16 cellular contexts compared by ENCODE assay signal in the genomic region with DNA sequence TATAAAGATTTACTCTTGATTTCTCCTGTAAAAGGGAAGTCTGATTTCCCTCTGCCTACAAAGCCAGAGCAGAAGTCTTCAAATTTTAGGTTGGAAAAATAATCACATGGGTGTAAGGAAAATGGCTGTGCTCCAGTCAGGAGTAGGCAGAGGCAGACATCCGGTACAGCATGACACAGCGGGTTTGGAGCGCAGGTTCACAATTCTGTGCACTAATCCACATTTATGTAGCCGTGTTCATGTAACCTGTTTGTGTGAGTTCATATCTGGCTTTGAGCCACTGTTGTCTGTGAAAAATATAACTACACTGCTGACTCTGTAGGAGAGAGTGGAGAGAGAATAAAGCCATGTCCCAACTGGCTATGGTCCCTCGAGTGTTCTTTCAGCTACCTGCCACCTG.
DNase-seq lines count a peak whose midpoint lies in the region; ATAC-seq and TF ChIP-seq lines count a peak whose summit lies in the region.
"Had no signal": no experiment of that assay in that cellular context is flagged by ENCODE, and none has a peak within 500 bp of the region (broad histone marks: within the 10 kb centered on the region; RNA-seq: fewer than 3 reads in every experiment).

No MANE protein-coding gene starts in this region.

- H3K36me3 Mint-ChIP-seq in activated CD4-positive, alpha-beta T cell treated with anti-CD3 and anti-CD28 coated beads for 36 hours (ENCODE audit: low read depth) = peaks cover 6% of the 10 kb centered on the region
- no peaks in the 10 kb centered on the region for H3K36me3 Mint-ChIP-seq in Caco-2 (ENCODE audit: insufficient read depth, unreplicated experiment)

- H3K4me1 Mint-ChIP-seq in activated CD4-positive, alpha-beta T cell treated with anti-CD3 and anti-CD28 coated beads for 36 hours = peaks cover 22% of the 10 kb centered on the region
- H3K4me1 Mint-ChIP-seq in Caco-2 (ENCODE audit: low read depth, unreplicated experiment) = peaks cover 6% of the 10 kb centered on the region

- peaks cover 2% of the 10 kb centered on the region for H3K27me3 Mint-ChIP-seq in activated CD4-positive, alpha-beta T cell treated with anti-CD3 and anti-CD28 coated beads for 36 hours
- H3K27me3 Mint-ChIP-seq in Caco-2 (ENCODE audit: insufficient read depth, unreplicated experiment) = no peaks in the 10 kb centered on the region
- H3K27me3 Mint-ChIP-seq: T-helper 17 cell had no signal

- no peaks in the 10 kb centered on the region for H3K36me3 ChIP-seq in Caco-2 (ENCODE audit: control insufficient read depth, insufficient read depth, low read length)
- H3K36me3 ChIP-seq: SJSA1, uterus had no signal

- H3K9me3 ChIP-seq in Caco-2 = peaks cover 28% of the 10 kb centered on the region
- H3K9me3 ChIP-seq: SJSA1, uterus had no signal

- no peak overlapping the region for H3K27ac Mint-ChIP-seq in activated CD4-positive, alpha-beta T cell treated with anti-CD3 and anti-CD28 coated beads for 36 hours
- no peak overlapping the region for H3K27ac Mint-ChIP-seq in Caco-2 (ENCODE audit: unreplicated experiment)
- H3K27ac Mint-ChIP-seq: T-helper 17 cell had no signal

- no peak overlapping the region for H3K4me3 ChIP-seq in Caco-2 (ENCODE audit: low read depth, low read length)
- H3K4me3 ChIP-seq: SJSA1, uterus had no signal

- intact Hi-C loops in activated CD4-positive, alpha-beta T cell treated with anti-CD3 and anti-CD28 coated beads for 36 hours (cut with DNase I, micrococcal nuclease) = no loop called here
- intact Hi-C loops in Caco-2 (cut with micrococcal nuclease; ENCODE audit: unreplicated experiment) = no loop called here

- peaks cover 7% of the 10 kb centered on the region for H3K9me3 Mint-ChIP-seq in activated CD4-positive, alpha-beta T cell treated with anti-CD3 and anti-CD28 coated beads for 36 hours (ENCODE audit: low read depth)
- H3K9me3 Mint-ChIP-seq in Caco-2 (ENCODE audit: unreplicated experiment) = peaks cover 20% of the 10 kb centered on the region

- no TSS peak for BruUV-seq in Caco-2 (replicated peaks; lab: Mats Ljungman, UMichigan)

- no peaks in the 10 kb centered on the region for H3K27me3 ChIP-seq in Caco-2 (replicated peaks; ENCODE audit: control insufficient read depth, insufficient read depth, low read length)
- H3K27me3 ChIP-seq: SJSA1, uterus had no signal

- CTCF ChIA-PET in activated CD4-positive, alpha-beta T cell treated with anti-CD3 and anti-CD28 coated beads for 36 hours (lab: Charles Lee) = no interaction called here
- CTCF ChIA-PET in Caco-2 (lab: Charles Lee) = no interaction called here

- DNase-seq in activated CD4-positive, alpha-beta T cell treated with anti-CD3 and anti-CD28 coated beads for 36 hours = peak; percentile 47
- no peak for DNase-seq in activated CD4-positive, alpha-beta T cell treated with anti-CD3 and anti-CD28 coated beads, Interleukin-2, amount 50 U/mL, for 1 hour
- DNase-seq in Caco-2 (peak; percentile 55 to 64), RPMI8226 (peak; percentile 13), iPS DF 4.7 (ENCODE audit: extremely low read depth, low spot score) (peak; percentile 25), KBM-7 (no peak), NCI-H82 treated with DMSO at 0.1 percent for 48 hours (lab: John Stamatoyannopoulos, UW; ENCODE audit: unreplicated experiment) (no peak)
- DNase-seq: activated effector memory CD4-positive, alpha-beta T cell treated with Interleukin-2 at 50 U/mL for 16 hours; amygdala; caudate nucleus; NCI-H1092 treated with DMSO at 0.1 percent for 48 hours; NCI-H524 treated with DMSO at 0.1 percent for 48 hours; T-helper 17 cell; uterus had no signal

- no peak for TF ChIP-seq CTCF in Caco-2 (IDR thresholded peaks at IDR 0.05; ENCODE audit: insufficient read depth in 1 of 2, low read depth in 1 of 2, low read length in 1 of 2, severe bottlenecking in 1 of 2, unreplicated experiment in 1 of 2)

- H3K4me1 ChIP-seq in Caco-2 = no peaks in the 10 kb centered on the region
- H3K4me1 ChIP-seq: SJSA1, uterus had no signal

- H3K4me3 Mint-ChIP-seq in activated CD4-positive, alpha-beta T cell treated with anti-CD3 and anti-CD28 coated beads for 36 hours = no peak overlapping the region
- no peak overlapping the region for H3K4me3 Mint-ChIP-seq in Caco-2 (ENCODE audit: unreplicated experiment)
- H3K4me3 Mint-ChIP-seq: T-helper 17 cell had no signal

- no peak for ATAC-seq in activated CD4-positive, alpha-beta T cell treated with anti-CD3 and anti-CD28 coated beads for 36 hours
- no peak for ATAC-seq in HG02973 (IDR thresholded peaks at IDR 0.05; ENCODE audit: unreplicated experiment)
- ATAC-seq: T-helper 17 cell had no signal

- POLR2A ChIA-PET in activated CD4-positive, alpha-beta T cell treated with anti-CD3 and anti-CD28 coated beads for 36 hours (lab: Charles Lee) = no interaction called here
- POLR2A ChIA-PET in Caco-2 (lab: Charles Lee) = no interaction called here

- in situ Hi-C loops in KBM-7 (cut with MboI; ENCODE audit: low pct_unique_long_range_greater_than_20kb, low sequenced_read_pairs) = no loop called here

Comparison
In these comparisons a context has a peak if more than half of its experiments do, and no peak if none do; other contexts are left out.
1. DNase-seq: peak in activated CD4-positive, alpha-beta T cell treated with anti-CD3 and anti-CD28 coated beads for 36 hours (single experiment), Caco-2 (2 of 2), RPMI8226 (single experiment) and iPS DF 4.7 (single experiment); none in activated CD4-positive, alpha-beta T cell treated with anti-CD3 and anti-CD28 coated beads, Interleukin-2, amount 50 U/mL, for 1 hour (single experiment), KBM-7 (single experiment) and NCI-H82 treated with DMSO at 0.1 percent for 48 hours (single experiment).